Comparison of ENCODE assay signal across 8 cellular contexts in genomic region chr7:38368191-38368605, GRCh38.
DNase-seq lines count a peak whose midpoint lies in the region; ATAC-seq and TF ChIP-seq lines count a peak whose summit lies in the region.

No MANE protein-coding gene starts in this region.

- no peaks in the 10 kb centered on the region for H3K27me3 ChIP-seq in AG04450 (ENCODE audit: control insufficient read depth, insufficient read depth, low read length)
- no peaks in the 10 kb centered on the region for H3K27me3 ChIP-seq in thymus (ENCODE audit: control insufficient read depth, insufficient read depth)

- TF ChIP-seq CTCF in AG04450 (IDR thresholded peaks at IDR 0.05; ENCODE audit: low read depth, low read length) (peak; percentile 81), epithelial cell of esophagus (IDR thresholded peaks at IDR 0.05; ENCODE audit: insufficient read depth, low read depth, low read length, missing control alignments) (peak; percentile 79), nephron (IDR thresholded peaks at IDR 0.05; ENCODE audit: unreplicated experiment in 3 of 3) (peak; percentile 51 to 61 (median 59))

- H3K4me1 Mint-ChIP-seq in nephron, result peaks cover 4% of the 10 kb centered on the region

- H3K4me3 ChIP-seq in AG04450 (ENCODE audit: low read depth, low read length) (no peak overlapping the region), epithelial cell of esophagus (ENCODE audit: low read length) (no peak overlapping the region), thymus (ENCODE audit: low read length) (no peak overlapping the region)

- H3K27ac Mint-ChIP-seq in nephron, result no peak overlapping the region

- H3K36me3 ChIP-seq in thymus (ENCODE audit: control insufficient read depth, insufficient read depth), result peaks cover 3% of the 10 kb centered on the region

- DNase-seq in AG04450 (ENCODE audit: low read depth, low spot score) (no peak), NOMO-1 treated with dmso at 0.1 percent for 144 hours (lab: John Stamatoyannopoulos, UW; ENCODE audit: unreplicated experiment) (peak; percentile 37), epithelial cell of esophagus (ENCODE audit: low read depth) (peak; percentile 73)
- peak; percentile 88 for DNase-seq in activated CD8-positive, alpha-beta memory T cell treated with anti-CD3 and anti-CD28 coated beads for 24 hours

- H3K4me3 Mint-ChIP-seq in nephron, result no peak overlapping the region

- H3K36me3 Mint-ChIP-seq in nephron (ENCODE audit: low read depth), result no peaks in the 10 kb centered on the region

- peaks cover 5% of the 10 kb centered on the region for H3K27me3 Mint-ChIP-seq in nephron (ENCODE audit: low read depth)

- H3K4me1 ChIP-seq in thymus (ENCODE audit: control insufficient read depth, insufficient read depth, low read length), result peaks cover 17% of the 10 kb centered on the region

- ATAC-seq in GM18519 (IDR thresholded peaks at IDR 0.05; ENCODE audit: low FRiP score, unreplicated experiment) (peak; percentile 53), HG03159 (IDR thresholded peaks at IDR 0.05; ENCODE audit: unreplicated experiment) (peak; percentile 57)

- CTCF ChIA-PET in AG04450 (lab: Charles Lee), result interaction anchor here (0.5 to 4.1 kb wide), 27 partner anchors 9 to 372 kb away, joined by 3 to 45 read pairs (median 5); no protein-coding TSS in a partner anchor

- 47% methylated on average over 5 of the region's 5 CpGs for WGBS in thymus

- H3K9me3 Mint-ChIP-seq in nephron, result no peaks in the 10 kb centered on the region

- H3K27ac ChIP-seq in AG04450 (ENCODE audit: low read depth, low read length), result no peak overlapping the region
- peak overlapping the region; percentile 91 for H3K27ac ChIP-seq in thymus (ENCODE audit: low read depth)

- POLR2A ChIA-PET in AG04450 (lab: Yijun Ruan, JAX), result interaction anchor here (0.6 kb wide), 1 partner anchor 23 kb away, joined by 6 read pairs; no protein-coding TSS in a partner anchor

- H3K9me3 ChIP-seq in AG04450 (ENCODE audit: control insufficient read depth, insufficient read depth, low read length) (no peaks in the 10 kb centered on the region; the same call in 1 of the 2 replicates), thymus (ENCODE audit: control insufficient read depth) (no peaks in the 10 kb centered on the region)
